ENCODE assay signal across 1 cellular context in genomic region chr15:66252411-66253295, GRCh38.
TF ChIP-seq lines count a peak whose summit lies in the region.

No MANE protein-coding gene starts in this region.

TF ChIP-seq in GM12878, 131 proteins besides CTCF, POLR2A, EP300 and RAD21:
- no peak for TF ChIP-seq GABPA (IDR thresholded peaks at IDR 0.05; ENCODE audit: low read depth)
- no peak for TF ChIP-seq HDAC2 (IDR thresholded peaks at IDR 0.05)
- no peak for TF ChIP-seq NRF1 (conservative IDR thresholded peaks at IDR 0.05; ENCODE audit: low read depth, low read length)
- TF ChIP-seq, protein P1, sequence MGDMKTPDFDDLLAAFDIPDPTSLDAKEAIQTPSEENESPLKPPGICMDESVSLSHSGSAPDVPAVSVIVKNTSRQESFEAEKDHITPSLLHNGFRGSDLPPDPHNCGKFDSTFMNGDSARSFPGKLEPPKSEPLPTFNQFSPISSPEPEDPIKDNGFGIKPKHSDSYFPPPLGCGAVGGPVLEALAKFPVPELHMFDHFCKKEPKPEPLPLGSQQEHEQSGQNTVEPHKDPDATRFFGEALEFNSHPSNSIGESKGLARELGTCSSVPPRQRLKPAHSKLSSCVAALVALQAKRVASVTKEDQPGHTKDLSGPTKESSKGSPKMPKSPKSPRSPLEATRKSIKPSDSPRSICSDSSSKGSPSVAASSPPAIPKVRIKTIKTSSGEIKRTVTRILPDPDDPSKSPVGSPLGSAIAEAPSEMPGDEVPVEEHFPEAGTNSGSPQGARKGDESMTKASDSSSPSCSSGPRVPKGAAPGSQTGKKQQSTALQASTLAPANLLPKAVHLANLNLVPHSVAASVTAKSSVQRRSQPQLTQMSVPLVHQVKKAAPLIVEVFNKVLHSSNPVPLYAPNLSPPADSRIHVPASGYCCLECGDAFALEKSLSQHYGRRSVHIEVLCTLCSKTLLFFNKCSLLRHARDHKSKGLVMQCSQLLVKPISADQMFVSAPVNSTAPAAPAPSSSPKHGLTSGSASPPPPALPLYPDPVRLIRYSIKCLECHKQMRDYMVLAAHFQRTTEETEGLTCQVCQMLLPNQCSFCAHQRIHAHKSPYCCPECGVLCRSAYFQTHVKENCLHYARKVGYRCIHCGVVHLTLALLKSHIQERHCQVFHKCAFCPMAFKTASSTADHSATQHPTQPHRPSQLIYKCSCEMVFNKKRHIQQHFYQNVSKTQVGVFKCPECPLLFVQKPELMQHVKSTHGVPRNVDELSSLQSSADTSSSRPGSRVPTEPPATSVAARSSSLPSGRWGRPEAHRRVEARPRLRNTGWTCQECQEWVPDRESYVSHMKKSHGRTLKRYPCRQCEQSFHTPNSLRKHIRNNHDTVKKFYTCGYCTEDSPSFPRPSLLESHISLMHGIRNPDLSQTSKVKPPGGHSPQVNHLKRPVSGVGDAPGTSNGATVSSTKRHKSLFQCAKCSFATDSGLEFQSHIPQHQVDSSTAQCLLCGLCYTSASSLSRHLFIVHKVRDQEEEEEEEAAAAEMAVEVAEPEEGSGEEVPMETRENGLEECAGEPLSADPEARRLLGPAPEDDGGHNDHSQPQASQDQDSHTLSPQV (IDR thresholded peaks at IDR 0.05), result no peak
- TF ChIP-seq BHLHE40 (IDR thresholded peaks at IDR 0.05; ENCODE audit: borderline replicate concordance in 1 of 2, low read depth in 2 of 2, low read length in 1 of 2), result peak in 1 of 2 experiments; percentile 85; a peak in 1 of 4 replicates
- no peak for TF ChIP-seq ESRRA (IDR thresholded peaks at IDR 0.05; ENCODE audit: low read length)
- TF ChIP-seq RFX5 (IDR thresholded peaks at IDR 0.05; ENCODE audit: low read depth, low read length), result no peak
- TF ChIP-seq PKNOX1 (IDR thresholded peaks at IDR 0.05), result no peak
- TF ChIP-seq, protein P2, sequence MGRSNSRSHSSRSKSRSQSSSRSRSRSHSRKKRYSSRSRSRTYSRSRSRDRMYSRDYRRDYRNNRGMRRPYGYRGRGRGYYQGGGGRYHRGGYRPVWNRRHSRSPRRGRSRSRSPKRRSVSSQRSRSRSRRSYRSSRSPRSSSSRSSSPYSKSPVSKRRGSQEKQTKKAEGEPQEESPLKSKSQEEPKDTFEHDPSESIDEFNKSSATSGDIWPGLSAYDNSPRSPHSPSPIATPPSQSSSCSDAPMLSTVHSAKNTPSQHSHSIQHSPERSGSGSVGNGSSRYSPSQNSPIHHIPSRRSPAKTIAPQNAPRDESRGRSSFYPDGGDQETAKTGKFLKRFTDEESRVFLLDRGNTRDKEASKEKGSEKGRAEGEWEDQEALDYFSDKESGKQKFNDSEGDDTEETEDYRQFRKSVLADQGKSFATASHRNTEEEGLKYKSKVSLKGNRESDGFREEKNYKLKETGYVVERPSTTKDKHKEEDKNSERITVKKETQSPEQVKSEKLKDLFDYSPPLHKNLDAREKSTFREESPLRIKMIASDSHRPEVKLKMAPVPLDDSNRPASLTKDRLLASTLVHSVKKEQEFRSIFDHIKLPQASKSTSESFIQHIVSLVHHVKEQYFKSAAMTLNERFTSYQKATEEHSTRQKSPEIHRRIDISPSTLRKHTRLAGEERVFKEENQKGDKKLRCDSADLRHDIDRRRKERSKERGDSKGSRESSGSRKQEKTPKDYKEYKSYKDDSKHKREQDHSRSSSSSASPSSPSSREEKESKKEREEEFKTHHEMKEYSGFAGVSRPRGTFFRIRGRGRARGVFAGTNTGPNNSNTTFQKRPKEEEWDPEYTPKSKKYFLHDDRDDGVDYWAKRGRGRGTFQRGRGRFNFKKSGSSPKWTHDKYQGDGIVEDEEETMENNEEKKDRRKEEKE (IDR thresholded peaks at IDR 0.05), result no peak
- TF ChIP-seq SMC3 (IDR thresholded peaks at IDR 0.05; ENCODE audit: borderline replicate concordance, low read length), result peak; percentile 44
- TF ChIP-seq TCF3 (IDR thresholded peaks at IDR 0.05; ENCODE audit: borderline replicate concordance, insufficient read depth, low read depth, low read length), result no peak
- no peak for TF ChIP-seq CEBPB (IDR thresholded peaks at IDR 0.05; ENCODE audit: borderline replicate concordance in 1 of 2, low read depth in 2 of 2, low read length in 2 of 2)
- no peak for TF ChIP-seq MTA3 (IDR thresholded peaks at IDR 0.05; ENCODE audit: borderline replicate concordance, low read length)
- TF ChIP-seq, protein P3, sequence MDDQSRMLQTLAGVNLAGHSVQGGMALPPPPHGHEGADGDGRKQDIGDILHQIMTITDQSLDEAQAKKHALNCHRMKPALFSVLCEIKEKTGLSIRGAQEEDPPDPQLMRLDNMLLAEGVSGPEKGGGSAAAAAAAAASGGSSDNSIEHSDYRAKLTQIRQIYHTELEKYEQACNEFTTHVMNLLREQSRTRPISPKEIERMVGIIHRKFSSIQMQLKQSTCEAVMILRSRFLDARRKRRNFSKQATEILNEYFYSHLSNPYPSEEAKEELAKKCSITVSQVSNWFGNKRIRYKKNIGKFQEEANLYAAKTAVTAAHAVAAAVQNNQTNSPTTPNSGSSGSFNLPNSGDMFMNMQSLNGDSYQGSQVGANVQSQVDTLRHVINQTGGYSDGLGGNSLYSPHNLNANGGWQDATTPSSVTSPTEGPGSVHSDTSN (IDR thresholded peaks at IDR 0.05; ENCODE audit: insufficient replicate concordance, low read depth, low read length), result no peak
- TF ChIP-seq PAX5 (IDR thresholded peaks at IDR 0.05; ENCODE audit: borderline replicate concordance, low read depth, low read length), result no peak
- TF ChIP-seq RBBP5 (conservative IDR thresholded peaks at IDR 0.05), result no peak
- no peak for TF ChIP-seq SP1 (IDR thresholded peaks at IDR 0.05; ENCODE audit: low read depth, low read length)
- no peak for TF ChIP-seq CHD1 (IDR thresholded peaks at IDR 0.05; ENCODE audit: low read depth, low read length)
- no peak for TF ChIP-seq ZBTB11 (CRISPR knock-in tag; IDR thresholded peaks at IDR 0.05)
- TF ChIP-seq, protein P4, sequence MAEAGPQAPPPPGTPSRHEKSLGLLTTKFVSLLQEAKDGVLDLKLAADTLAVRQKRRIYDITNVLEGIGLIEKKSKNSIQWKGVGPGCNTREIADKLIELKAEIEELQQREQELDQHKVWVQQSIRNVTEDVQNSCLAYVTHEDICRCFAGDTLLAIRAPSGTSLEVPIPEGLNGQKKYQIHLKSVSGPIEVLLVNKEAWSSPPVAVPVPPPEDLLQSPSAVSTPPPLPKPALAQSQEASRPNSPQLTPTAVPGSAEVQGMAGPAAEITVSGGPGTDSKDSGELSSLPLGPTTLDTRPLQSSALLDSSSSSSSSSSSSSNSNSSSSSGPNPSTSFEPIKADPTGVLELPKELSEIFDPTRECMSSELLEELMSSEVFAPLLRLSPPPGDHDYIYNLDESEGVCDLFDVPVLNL (IDR thresholded peaks at IDR 0.05; ENCODE audit: low read depth, low read length), result no peak
- no peak for TF ChIP-seq ZNF24 (IDR thresholded peaks at IDR 0.05)
- TF ChIP-seq RAD51 (IDR thresholded peaks at IDR 0.05), result no peak
- TF ChIP-seq, protein P5, sequence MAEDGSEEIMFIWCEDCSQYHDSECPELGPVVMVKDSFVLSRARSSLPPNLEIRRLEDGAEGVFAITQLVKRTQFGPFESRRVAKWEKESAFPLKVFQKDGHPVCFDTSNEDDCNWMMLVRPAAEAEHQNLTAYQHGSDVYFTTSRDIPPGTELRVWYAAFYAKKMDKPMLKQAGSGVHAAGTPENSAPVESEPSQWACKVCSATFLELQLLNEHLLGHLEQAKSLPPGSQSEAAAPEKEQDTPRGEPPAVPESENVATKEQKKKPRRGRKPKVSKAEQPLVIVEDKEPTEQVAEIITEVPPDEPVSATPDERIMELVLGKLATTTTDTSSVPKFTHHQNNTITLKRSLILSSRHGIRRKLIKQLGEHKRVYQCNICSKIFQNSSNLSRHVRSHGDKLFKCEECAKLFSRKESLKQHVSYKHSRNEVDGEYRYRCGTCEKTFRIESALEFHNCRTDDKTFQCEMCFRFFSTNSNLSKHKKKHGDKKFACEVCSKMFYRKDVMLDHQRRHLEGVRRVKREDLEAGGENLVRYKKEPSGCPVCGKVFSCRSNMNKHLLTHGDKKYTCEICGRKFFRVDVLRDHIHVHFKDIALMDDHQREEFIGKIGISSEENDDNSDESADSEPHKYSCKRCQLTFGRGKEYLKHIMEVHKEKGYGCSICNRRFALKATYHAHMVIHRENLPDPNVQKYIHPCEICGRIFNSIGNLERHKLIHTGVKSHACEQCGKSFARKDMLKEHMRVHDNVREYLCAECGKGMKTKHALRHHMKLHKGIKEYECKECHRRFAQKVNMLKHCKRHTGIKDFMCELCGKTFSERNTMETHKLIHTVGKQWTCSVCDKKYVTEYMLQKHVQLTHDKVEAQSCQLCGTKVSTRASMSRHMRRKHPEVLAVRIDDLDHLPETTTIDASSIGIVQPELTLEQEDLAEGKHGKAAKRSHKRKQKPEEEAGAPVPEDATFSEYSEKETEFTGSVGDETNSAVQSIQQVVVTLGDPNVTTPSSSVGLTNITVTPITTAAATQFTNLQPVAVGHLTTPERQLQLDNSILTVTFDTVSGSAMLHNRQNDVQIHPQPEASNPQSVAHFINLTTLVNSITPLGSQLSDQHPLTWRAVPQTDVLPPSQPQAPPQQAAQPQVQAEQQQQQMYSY (CRISPR knock-in tag; IDR thresholded peaks at IDR 0.05), result no peak
- TF ChIP-seq EZH2 (IDR thresholded peaks at IDR 0.05; ENCODE audit: borderline replicate concordance, control insufficient read depth, low read depth, low read length), result peak; percentile 91; the same call in 1 of the 2 replicates
- no peak for TF ChIP-seq NBN (IDR thresholded peaks at IDR 0.05)
- TF ChIP-seq RB1 (IDR thresholded peaks at IDR 0.05; ENCODE audit: borderline replicate concordance), result no peak
- TF ChIP-seq ATF7 (IDR thresholded peaks at IDR 0.05; ENCODE audit: low read depth), result no peak
- TF ChIP-seq HDAC6 (IDR thresholded peaks at IDR 0.05; ENCODE audit: unreplicated experiment), result no peak
- 0 out of 2 replicates have a peak, but pooled peaks have one; percentile 15 for TF ChIP-seq ZNF384 (IDR thresholded peaks at IDR 0.05; ENCODE audit: borderline replicate concordance, low read depth, low read length)
- TF ChIP-seq TAF1 (IDR thresholded peaks at IDR 0.05; ENCODE audit: borderline replicate concordance, low read depth, low read length), result no peak
- TF ChIP-seq NR2F1 (conservative IDR thresholded peaks at IDR 0.05), result no peak
- peak; percentile 90 for TF ChIP-seq SUZ12 (IDR thresholded peaks at IDR 0.05; ENCODE audit: unreplicated experiment)
- no peak for TF ChIP-seq NFYA (IDR thresholded peaks at IDR 0.05; ENCODE audit: borderline replicate concordance, low read depth, low read length)
- TF ChIP-seq SPI1 (IDR thresholded peaks at IDR 0.05; ENCODE audit: borderline replicate concordance, insufficient read depth, low read depth, low read length), result no peak
- no peak for TF ChIP-seq PML (IDR thresholded peaks at IDR 0.05; ENCODE audit: low read length)
- no peak for TF ChIP-seq MEF2B (IDR thresholded peaks at IDR 0.05; ENCODE audit: partially characterized antibody, poor library complexity, severe bottlenecking)
- TF ChIP-seq RUNX3 (IDR thresholded peaks at IDR 0.05; ENCODE audit: low read length), result no peak
- TF ChIP-seq, protein P6, sequence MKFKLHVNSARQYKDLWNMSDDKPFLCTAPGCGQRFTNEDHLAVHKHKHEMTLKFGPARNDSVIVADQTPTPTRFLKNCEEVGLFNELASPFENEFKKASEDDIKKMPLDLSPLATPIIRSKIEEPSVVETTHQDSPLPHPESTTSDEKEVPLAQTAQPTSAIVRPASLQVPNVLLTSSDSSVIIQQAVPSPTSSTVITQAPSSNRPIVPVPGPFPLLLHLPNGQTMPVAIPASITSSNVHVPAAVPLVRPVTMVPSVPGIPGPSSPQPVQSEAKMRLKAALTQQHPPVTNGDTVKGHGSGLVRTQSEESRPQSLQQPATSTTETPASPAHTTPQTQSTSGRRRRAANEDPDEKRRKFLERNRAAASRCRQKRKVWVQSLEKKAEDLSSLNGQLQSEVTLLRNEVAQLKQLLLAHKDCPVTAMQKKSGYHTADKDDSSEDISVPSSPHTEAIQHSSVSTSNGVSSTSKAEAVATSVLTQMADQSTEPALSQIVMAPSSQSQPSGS (IDR thresholded peaks at IDR 0.05; ENCODE audit: low read length), result no peak
